Comparison of ENCODE assay signal across 1 cellular context in the genomic region with DNA sequence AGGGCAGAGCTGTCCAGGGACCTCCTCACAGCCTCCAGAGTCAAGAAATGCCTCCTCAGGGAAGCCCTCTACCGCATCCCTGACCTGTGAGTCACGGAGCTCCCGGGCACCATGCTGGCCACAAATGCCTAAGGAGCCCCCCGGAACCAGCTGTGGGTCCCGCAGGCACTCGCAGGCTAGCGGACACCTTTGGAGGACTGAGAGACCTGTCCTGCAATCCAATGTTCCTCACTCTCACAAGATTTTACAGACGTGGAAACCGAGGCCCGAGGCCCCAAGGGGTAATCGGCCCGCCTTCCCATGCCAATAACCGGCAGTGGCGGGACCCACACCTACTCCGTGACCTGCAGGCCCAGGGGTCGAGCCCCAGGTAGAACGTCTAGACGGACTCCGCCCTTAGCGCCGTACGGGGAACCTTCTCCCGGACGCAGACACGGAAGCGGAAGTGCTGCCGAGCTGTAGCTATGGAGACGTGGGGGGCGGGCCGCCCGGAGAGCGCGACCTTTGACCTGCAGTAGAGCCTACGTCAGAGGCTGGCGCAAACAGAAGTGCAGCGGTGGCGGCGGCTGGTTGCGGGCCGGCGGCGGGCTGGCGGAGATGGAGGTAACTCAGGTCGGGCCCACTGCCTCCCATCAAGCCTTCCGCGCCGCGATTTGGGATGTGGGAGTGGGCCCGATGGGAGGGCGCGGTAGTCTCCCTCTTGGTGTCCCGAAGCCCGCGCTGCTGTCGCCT.
A peak's percentile ranks its signal among the peaks of the same experiment; 100 is the strongest.
TF ChIP-seq lines count a peak whose summit lies in the region.

A gene with protein sequence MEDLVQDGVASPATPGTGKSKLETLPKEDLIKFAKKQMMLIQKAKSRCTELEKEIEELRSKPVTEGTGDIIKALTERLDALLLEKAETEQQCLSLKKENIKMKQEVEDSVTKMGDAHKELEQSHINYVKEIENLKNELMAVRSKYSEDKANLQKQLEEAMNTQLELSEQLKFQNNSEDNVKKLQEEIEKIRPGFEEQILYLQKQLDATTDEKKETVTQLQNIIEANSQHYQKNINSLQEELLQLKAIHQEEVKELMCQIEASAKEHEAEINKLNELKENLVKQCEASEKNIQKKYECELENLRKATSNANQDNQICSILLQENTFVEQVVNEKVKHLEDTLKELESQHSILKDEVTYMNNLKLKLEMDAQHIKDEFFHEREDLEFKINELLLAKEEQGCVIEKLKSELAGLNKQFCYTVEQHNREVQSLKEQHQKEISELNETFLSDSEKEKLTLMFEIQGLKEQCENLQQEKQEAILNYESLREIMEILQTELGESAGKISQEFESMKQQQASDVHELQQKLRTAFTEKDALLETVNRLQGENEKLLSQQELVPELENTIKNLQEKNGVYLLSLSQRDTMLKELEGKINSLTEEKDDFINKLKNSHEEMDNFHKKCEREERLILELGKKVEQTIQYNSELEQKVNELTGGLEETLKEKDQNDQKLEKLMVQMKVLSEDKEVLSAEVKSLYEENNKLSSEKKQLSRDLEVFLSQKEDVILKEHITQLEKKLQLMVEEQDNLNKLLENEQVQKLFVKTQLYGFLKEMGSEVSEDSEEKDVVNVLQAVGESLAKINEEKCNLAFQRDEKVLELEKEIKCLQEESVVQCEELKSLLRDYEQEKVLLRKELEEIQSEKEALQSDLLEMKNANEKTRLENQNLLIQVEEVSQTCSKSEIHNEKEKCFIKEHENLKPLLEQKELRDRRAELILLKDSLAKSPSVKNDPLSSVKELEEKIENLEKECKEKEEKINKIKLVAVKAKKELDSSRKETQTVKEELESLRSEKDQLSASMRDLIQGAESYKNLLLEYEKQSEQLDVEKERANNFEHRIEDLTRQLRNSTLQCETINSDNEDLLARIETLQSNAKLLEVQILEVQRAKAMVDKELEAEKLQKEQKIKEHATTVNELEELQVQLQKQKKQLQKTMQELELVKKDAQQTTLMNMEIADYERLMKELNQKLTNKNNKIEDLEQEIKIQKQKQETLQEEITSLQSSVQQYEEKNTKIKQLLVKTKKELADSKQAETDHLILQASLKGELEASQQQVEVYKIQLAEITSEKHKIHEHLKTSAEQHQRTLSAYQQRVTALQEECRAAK (N-terminal part only) (plus strand): TSS at position 529 of the 732 bp plus-strand sequence. CDS start 69 bp downstream, at position 598.

TF ChIP-seq in HepG2, 621 proteins besides CTCF, POLR2A, EP300 and RAD21 (continued from another document and continues in another):
- peak; percentile 10; the same call in 1 of the 2 replicates for TF ChIP-seq HMG20A (CRISPR knock-in tag; IDR thresholded peaks at IDR 0.05; ENCODE audit: borderline replicate concordance)
- TF ChIP-seq RBM22 (optimal IDR thresholded peaks at IDR 0.05; ENCODE audit: low read length) = peak; percentile 98
- TF ChIP-seq ZNF468 (CRISPR knock-in tag; IDR thresholded peaks at IDR 0.05) = no peak
- TF ChIP-seq CHD4 (IDR thresholded peaks at IDR 0.05; ENCODE audit: borderline replicate concordance, low read length) = no peak
- TF ChIP-seq, protein P1, sequence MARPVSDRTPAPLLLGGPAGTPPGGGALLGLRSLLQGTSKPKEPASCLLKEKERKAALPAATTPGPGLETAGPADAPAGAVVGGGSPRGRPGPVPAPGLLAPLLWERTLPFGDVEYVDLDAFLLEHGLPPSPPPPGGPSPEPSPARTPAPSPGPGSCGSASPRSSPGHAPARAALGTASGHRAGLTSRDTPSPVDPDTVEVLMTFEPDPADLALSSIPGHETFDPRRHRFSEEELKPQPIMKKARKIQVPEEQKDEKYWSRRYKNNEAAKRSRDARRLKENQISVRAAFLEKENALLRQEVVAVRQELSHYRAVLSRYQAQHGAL (CRISPR knock-in tag; IDR thresholded peaks at IDR 0.05; ENCODE audit: not compliant biosample characterization) = peak; percentile 90
- TF ChIP-seq ZNF143 (CRISPR knock-in tag; IDR thresholded peaks at IDR 0.05) = no peak
- TF ChIP-seq, protein P2, sequence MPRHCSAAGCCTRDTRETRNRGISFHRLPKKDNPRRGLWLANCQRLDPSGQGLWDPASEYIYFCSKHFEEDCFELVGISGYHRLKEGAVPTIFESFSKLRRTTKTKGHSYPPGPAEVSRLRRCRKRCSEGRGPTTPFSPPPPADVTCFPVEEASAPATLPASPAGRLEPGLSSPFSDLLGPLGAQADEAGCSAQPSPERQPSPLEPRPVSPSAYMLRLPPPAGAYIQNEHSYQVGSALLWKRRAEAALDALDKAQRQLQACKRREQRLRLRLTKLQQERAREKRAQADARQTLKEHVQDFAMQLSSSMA (CRISPR knock-in tag; IDR thresholded peaks at IDR 0.05) = peak; percentile 80; the same call in 1 of the 2 replicates
- TF ChIP-seq ZNF766 (CRISPR knock-in tag; IDR thresholded peaks at IDR 0.05; ENCODE audit: borderline replicate concordance) = 0 out of 2 replicates have a peak, but pooled peaks have one; percentile 46
- no peak; the same call in 1 of the 2 replicates for TF ChIP-seq ZNF646 (CRISPR knock-in tag; IDR thresholded peaks at IDR 0.05)
- peak; percentile 89 for TF ChIP-seq ZNF232 (CRISPR knock-in tag; IDR thresholded peaks at IDR 0.05; ENCODE audit: borderline replicate concordance)
- no peak for TF ChIP-seq ZNF569 (CRISPR knock-in tag; IDR thresholded peaks at IDR 0.05; ENCODE audit: borderline replicate concordance)
- TF ChIP-seq SNAI1 (CRISPR knock-in tag; IDR thresholded peaks at IDR 0.05; ENCODE audit: borderline replicate concordance) = 0 out of 2 replicates have a peak, but pooled peaks have one; percentile 11
- no peak for TF ChIP-seq FIP1L1 (IDR thresholded peaks at IDR 0.05; ENCODE audit: borderline replicate concordance, insufficient read depth, low read depth, low read length)
- TF ChIP-seq CBX2 (IDR thresholded peaks at IDR 0.05; ENCODE audit: low read depth, low read length) = no peak
- TF ChIP-seq CBX2 (CRISPR knock-in tag; IDR thresholded peaks at IDR 0.05; ENCODE audit: low read depth) = peak; percentile 70; the same call in 1 of the 2 replicates
- peak; percentile 98; the same call in 1 of the 2 replicates for TF ChIP-seq ZNF350 (CRISPR knock-in tag; IDR thresholded peaks at IDR 0.05; ENCODE audit: borderline replicate concordance, low read depth)
- no peak for TF ChIP-seq TCF7 (IDR thresholded peaks at IDR 0.05; ENCODE audit: low read depth)
- TF ChIP-seq FOXP1 (IDR thresholded peaks at IDR 0.05) = no peak
- peak; percentile 26; the same call in 1 of the 2 replicates for TF ChIP-seq FOXP1 (CRISPR knock-in tag; IDR thresholded peaks at IDR 0.05)
- peak; percentile 85 for TF ChIP-seq TOPORS (CRISPR knock-in tag; IDR thresholded peaks at IDR 0.05)
- TF ChIP-seq SIN3A (IDR thresholded peaks at IDR 0.05; ENCODE audit: borderline replicate concordance, low read depth, low read length) = peak; percentile 95; the same call in 1 of the 2 replicates
- peak; percentile 89 for TF ChIP-seq ZBTB34 (CRISPR knock-in tag; IDR thresholded peaks at IDR 0.05)
- peak; percentile 91 for TF ChIP-seq HNF4G (IDR thresholded peaks at IDR 0.05; ENCODE audit: borderline replicate concordance, low read depth, low read length)
- peak; percentile 91 for TF ChIP-seq HNF4G (CRISPR knock-in tag; IDR thresholded peaks at IDR 0.05; ENCODE audit: borderline replicate concordance, low read depth)
- peak; percentile 98 for TF ChIP-seq KMT2A (CRISPR knock-in tag; IDR thresholded peaks at IDR 0.05)
- no peak for TF ChIP-seq ZUFSP (CRISPR knock-in tag; IDR thresholded peaks at IDR 0.05; ENCODE audit: borderline replicate concordance)
- TF ChIP-seq ZNF503 (CRISPR knock-in tag; IDR thresholded peaks at IDR 0.05) = peak; percentile 67; the same call in 1 of the 2 replicates
- no peak for TF ChIP-seq ZNF10 (CRISPR knock-in tag; IDR thresholded peaks at IDR 0.05; ENCODE audit: borderline replicate concordance, low read depth)
- peak; percentile 63; the same call in 1 of the 2 replicates for TF ChIP-seq ZBTB20 (CRISPR knock-in tag; IDR thresholded peaks at IDR 0.05; ENCODE audit: borderline replicate concordance, low read depth)
- 0 out of 2 replicates have a peak, but pooled peaks have one; percentile 21 for TF ChIP-seq ZBTB3 (CRISPR knock-in tag; IDR thresholded peaks at IDR 0.05; ENCODE audit: borderline replicate concordance, low read depth)
- peak; percentile 79 for TF ChIP-seq AGO2 (optimal IDR thresholded peaks at IDR 0.05; ENCODE audit: low read depth, low read length)
- TF ChIP-seq ZFP41 (CRISPR knock-in tag; IDR thresholded peaks at IDR 0.05; ENCODE audit: borderline replicate concordance) = peak; percentile 73; the same call in 1 of the 2 replicates
- TF ChIP-seq SP5 (CRISPR knock-in tag; IDR thresholded peaks at IDR 0.05; ENCODE audit: borderline replicate concordance, low read depth) = peak; percentile 96
- TF ChIP-seq GABPA (IDR thresholded peaks at IDR 0.05; ENCODE audit: low read depth, low read length) = peak; percentile 96
- TF ChIP-seq GABPA (CRISPR knock-in tag; IDR thresholded peaks at IDR 0.05; ENCODE audit: low read depth) = peak; percentile 98
- TF ChIP-seq ZNF24 (IDR thresholded peaks at IDR 0.05) = no peak
